Comparison of ENCODE assay signal across 2 cellular contexts in the genomic region with DNA sequence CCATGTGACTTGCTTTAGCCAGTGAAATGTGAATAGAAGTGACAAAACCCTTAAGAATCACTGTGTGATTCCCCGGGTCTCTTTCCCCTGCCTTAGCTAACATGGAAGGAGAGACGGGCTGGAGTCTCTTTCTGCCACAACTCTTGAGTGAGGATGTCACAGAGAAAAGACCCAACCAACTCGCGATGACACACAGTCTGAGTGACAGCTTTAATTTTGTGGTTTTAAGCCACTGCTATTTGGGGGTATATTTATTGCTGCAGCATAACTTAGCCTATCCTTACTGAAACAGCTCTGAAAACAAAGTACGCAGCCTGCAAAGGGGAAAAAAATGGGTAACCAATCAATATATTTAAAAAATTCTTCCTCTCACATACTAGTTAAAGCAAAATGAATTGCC.
TF ChIP-seq lines count a peak whose summit lies in the region.

No MANE protein-coding gene starts in this region.

TF ChIP-seq in HepG2, 621 proteins besides CTCF, POLR2A, EP300 and RAD21:
- TF ChIP-seq ZNF12 (CRISPR knock-in tag; IDR thresholded peaks at IDR 0.05) = peak; percentile 30; the same call in 1 of the 2 replicates
- TF ChIP-seq MTA3 (CRISPR knock-in tag; IDR thresholded peaks at IDR 0.05) = no peak

TF ChIP-seq in K562, 482 proteins besides CTCF, POLR2A, EP300 and RAD21:
- TF ChIP-seq ZNF12 (CRISPR knock-in tag; IDR thresholded peaks at IDR 0.05) = peak; percentile 88
- TF ChIP-seq, protein P1, sequence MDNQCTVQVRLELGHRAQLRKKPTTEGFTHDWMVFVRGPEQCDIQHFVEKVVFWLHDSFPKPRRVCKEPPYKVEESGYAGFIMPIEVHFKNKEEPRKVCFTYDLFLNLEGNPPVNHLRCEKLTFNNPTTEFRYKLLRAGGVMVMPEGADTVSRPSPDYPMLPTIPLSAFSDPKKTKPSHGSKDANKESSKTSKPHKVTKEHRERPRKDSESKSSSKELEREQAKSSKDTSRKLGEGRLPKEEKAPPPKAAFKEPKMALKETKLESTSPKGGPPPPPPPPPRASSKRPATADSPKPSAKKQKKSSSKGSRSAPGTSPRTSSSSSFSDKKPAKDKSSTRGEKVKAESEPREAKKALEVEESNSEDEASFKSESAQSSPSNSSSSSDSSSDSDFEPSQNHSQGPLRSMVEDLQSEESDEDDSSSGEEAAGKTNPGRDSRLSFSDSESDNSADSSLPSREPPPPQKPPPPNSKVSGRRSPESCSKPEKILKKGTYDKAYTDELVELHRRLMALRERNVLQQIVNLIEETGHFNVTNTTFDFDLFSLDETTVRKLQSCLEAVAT (IDR thresholded peaks at IDR 0.05) = no peak
